In the genomic region with DNA sequence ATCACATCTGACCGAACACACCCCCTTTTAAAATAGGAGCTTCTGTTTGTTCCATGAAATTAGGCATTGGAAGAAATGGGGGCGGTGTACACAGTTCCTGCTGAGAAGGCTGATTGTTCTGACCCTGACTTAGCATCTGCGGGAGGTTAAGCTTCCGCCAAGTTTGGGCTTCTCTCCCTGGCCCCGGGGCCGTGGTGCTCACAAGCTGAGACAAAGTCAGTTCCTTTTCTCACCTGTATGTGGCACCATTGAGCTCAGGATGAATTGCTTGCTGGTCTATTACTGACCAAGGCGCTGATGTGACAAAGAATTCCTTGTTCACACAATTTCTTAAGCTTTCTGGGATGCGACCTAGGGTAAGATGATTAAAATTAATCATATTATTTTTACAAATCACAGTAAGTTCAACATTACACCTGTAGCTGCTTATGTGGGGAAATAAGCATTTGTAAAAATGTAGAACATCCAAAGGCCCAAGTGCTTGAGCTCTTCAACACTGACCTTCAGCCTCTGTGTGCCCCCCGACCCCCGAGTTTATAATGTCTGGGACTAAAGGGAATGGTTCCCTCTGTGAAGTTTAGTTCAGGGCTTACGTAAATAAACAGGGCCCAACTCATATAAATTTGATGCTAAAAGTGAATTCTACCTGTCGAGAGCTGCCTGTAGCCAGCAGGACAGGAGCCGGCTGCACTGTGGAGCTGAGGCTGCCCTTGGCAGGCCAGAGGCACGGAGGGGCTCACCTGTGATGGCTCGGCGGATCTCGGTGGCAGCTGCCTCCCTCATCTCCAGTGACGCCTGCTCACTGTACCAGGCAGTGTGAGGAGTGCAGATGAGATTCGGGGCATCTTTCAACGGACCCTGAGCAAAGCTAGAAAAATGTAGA, we compare ENCODE assay signal across 8 cellular contexts. TPM values are rescaled to one million over a fixed set of nuclear protein-coding genes. Genes with fewer than 3 reads are reported as not detected.
A peak's percentile ranks its signal among the peaks of the same experiment; 100 is the strongest.
DNase-seq lines count a peak whose midpoint lies in the region; ATAC-seq and TF ChIP-seq lines count a peak whose summit lies in the region.

No MANE protein-coding gene starts in this region.

- H4K20me1 ChIP-seq in fibroblast of lung (ENCODE audit: control insufficient read depth, extremely low read depth, insufficient read depth, low read length): no peaks in the 10 kb centered on the region

- H3K79me2 ChIP-seq in fibroblast of lung (ENCODE audit: control insufficient read depth, insufficient read depth, low read length): no peaks in the 10 kb centered on the region

- H3K4me3 ChIP-seq in AG09309 (ENCODE audit: control insufficient read depth, low read depth, low read length) (no peak overlapping the region), fibroblast of lung (replicated peaks in 1 of 4; ENCODE audit: control extremely low read depth in 1 of 4, insufficient read depth in 1 of 4, low read depth in 3 of 4, low read length in 4 of 4) (no peak overlapping the region)
- H3K4me3 ChIP-seq in Jurkat, Clone E6-1 (ENCODE audit: low read length): no peak overlapping the region
- no peak overlapping the region for H3K4me3 ChIP-seq in naive thymus-derived CD4-positive, alpha-beta T cell (ENCODE audit: low read length)

- H3K27me3 Mint-ChIP-seq in naive thymus-derived CD4-positive, alpha-beta T cell: no peaks in the 10 kb centered on the region

- no peak overlapping the region for H3K9ac ChIP-seq in fibroblast of lung (ENCODE audit: insufficient read depth, low read length)

- peak; percentile 55 for TF ChIP-seq CTCF in AG09309 (IDR thresholded peaks at IDR 0.05; ENCODE audit: control insufficient read depth, insufficient read depth, low read depth, low read length, missing control alignments)
- peak; percentile 45 for TF ChIP-seq CTCF in GM10266 (IDR thresholded peaks at IDR 0.05; ENCODE audit: control insufficient read depth, insufficient read depth, low read depth, missing control alignments)
- TF ChIP-seq CTCF in fibroblast of lung (conservative IDR thresholded peaks at IDR 0.05 in 1 of 2, IDR thresholded peaks at IDR 0.05 in 1 of 2; ENCODE audit: low read depth in 1 of 2, low read length in 2 of 2): peak; percentile 51 to 56

- H3K4me1 Mint-ChIP-seq in naive thymus-derived CD4-positive, alpha-beta T cell: no peaks in the 10 kb centered on the region

- H3K36me3 Mint-ChIP-seq in naive thymus-derived CD4-positive, alpha-beta T cell: peaks cover 0 to 22% (median 10%) of the 10 kb centered on the region in 5 donors

- H3K4me1 ChIP-seq in fibroblast of lung (ENCODE audit: control insufficient read depth, extremely low read depth, insufficient read depth, low read length): no peaks in the 10 kb centered on the region
- no peaks in the 10 kb centered on the region for H3K4me1 ChIP-seq in naive thymus-derived CD4-positive, alpha-beta T cell (ENCODE audit: control insufficient read depth in 2 of 2, insufficient read depth in 2 of 2, low read length in 2 of 2)

- ATAC-seq in naive thymus-derived CD4-positive, alpha-beta T cell: peak; percentile 72
- ATAC-seq in HG03025 (IDR thresholded peaks at IDR 0.05; ENCODE audit: low FRiP score, unreplicated experiment) (no peak), HG02623 (IDR thresholded peaks at IDR 0.05; ENCODE audit: unreplicated experiment) (no peak)

- H3K27ac Mint-ChIP-seq in naive thymus-derived CD4-positive, alpha-beta T cell: no peak overlapping the region

- H3K9me3 Mint-ChIP-seq in naive thymus-derived CD4-positive, alpha-beta T cell: peaks cover 0 to 1% (median 0%) of the 10 kb centered on the region in 11 donors

- H3K27me3 ChIP-seq in fibroblast of lung (ENCODE audit: control insufficient read depth, insufficient read depth, low read length): no peaks in the 10 kb centered on the region
- no peaks in the 10 kb centered on the region for H3K27me3 ChIP-seq in naive thymus-derived CD4-positive, alpha-beta T cell (ENCODE audit: control insufficient read depth in 2 of 2, insufficient read depth in 2 of 2, low read length in 2 of 2)

- H3K36me3 ChIP-seq in fibroblast of lung (ENCODE audit: control insufficient read depth, insufficient read depth, low read length): peaks cover 32% of the 10 kb centered on the region
- peaks cover 0 to 4% (median 0%) of the 10 kb centered on the region in 3 experiments for H3K36me3 ChIP-seq in naive thymus-derived CD4-positive, alpha-beta T cell (ENCODE audit: control insufficient read depth in 2 of 3, insufficient read depth in 3 of 3, low read length in 3 of 3)

- CTCF ChIA-PET in naive thymus-derived CD4-positive, alpha-beta T cell (lab: Charles Lee): no interaction called here

- H3K4me3 Mint-ChIP-seq in naive thymus-derived CD4-positive, alpha-beta T cell: no peak overlapping the region

- intact Hi-C loops in naive thymus-derived CD4-positive, alpha-beta T cell (cut with micrococcal nuclease): no loop called here

- H3K9me3 ChIP-seq in fibroblast of lung (ENCODE audit: control insufficient read depth, insufficient read depth, low read depth, low read length): no peaks in the 10 kb centered on the region
- no peaks in the 10 kb centered on the region for H3K9me3 ChIP-seq in naive thymus-derived CD4-positive, alpha-beta T cell (ENCODE audit: control insufficient read depth in 2 of 3, low read length in 3 of 3)

- no peak overlapping the region for H3K27ac ChIP-seq in fibroblast of lung (ENCODE audit: insufficient read depth, low read length)
- no peak overlapping the region for H3K27ac ChIP-seq in naive thymus-derived CD4-positive, alpha-beta T cell (ENCODE audit: low read depth, low read length)

- DNase-seq in AG09309 (ENCODE audit: low read depth) (peak; percentile 3), GM10266 (ENCODE audit: extremely low spot score) (peak; percentile 14), SW480 (ENCODE audit: low spot score) (peak; percentile 21), fibroblast of lung (ENCODE audit: low read depth in 2 of 2) (peak; percentile 54 to 68)
- peak; percentile 25 for DNase-seq in Jurkat, Clone E6-1 (ENCODE audit: low read depth, low spot score)
- peak in 2 of 9 donors; percentile 8 to 21 for DNase-seq in naive thymus-derived CD4-positive, alpha-beta T cell

- no peak overlapping the region for H3K4me2 ChIP-seq in fibroblast of lung (ENCODE audit: extremely low read depth, insufficient read depth, low read length)

- POLR2A ChIA-PET in naive thymus-derived CD4-positive, alpha-beta T cell (lab: Charles Lee): no interaction called here

- H2AFZ ChIP-seq in fibroblast of lung (ENCODE audit: low read length): no peak overlapping the region

RNA-seq across cellular contexts. Expression of a gene that starts 50.8 kb away (rescaled TPM):
- 13.4 TPM for polyA plus RNA-seq in Jurkat, Clone E6-1 (2012; ENCODE audit: insufficient read depth, insufficient read length)
- 32.9 and 39.3 TPM in 2 replicates for total RNA-seq in fibroblast of lung
- polyA plus RNA-seq in fibroblast of lung: 18.1 and 26.5 TPM in 2 replicates
- polyA plus RNA-seq in fibroblast of lung (2012): 11.2 and 14.7 TPM in 2 replicates
- 5.1 and 8.7 TPM in 2 replicates for polyA minus RNA-seq in fibroblast of lung (ENCODE audit: low replicate concordance)
- 10 to 100 TPM; 16.0 to 26.4 (median 22.5) TPM for total RNA-seq in naive thymus-derived CD4-positive, alpha-beta T cell
- polyA plus RNA-seq in naive thymus-derived CD4-positive, alpha-beta T cell: 10 to 100 TPM in 1 of 2 donors, 1 to 10 TPM in 1; 7.3 to 10.5 TPM
